Comparison of ENCODE assay signal across 13 cellular contexts in the genomic region with DNA sequence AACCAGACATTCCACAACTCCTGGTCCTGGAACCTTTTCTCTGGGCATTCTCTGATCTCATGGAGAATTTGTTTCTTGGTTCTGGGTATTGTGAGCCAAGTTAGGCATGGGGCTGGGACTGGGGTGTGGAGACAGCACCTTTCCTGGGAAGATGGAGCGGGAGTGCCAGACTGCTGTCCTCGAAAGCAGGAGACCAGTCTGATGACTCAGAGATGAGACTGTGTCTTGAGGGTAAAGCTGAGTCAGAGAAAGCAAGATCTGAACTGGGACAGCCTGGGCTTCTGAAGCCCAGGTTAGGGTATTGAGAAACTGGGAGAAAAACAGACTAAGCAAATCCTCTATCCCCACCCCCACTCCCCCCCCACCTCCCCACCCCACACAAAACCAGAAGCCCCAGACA. TPM values are rescaled to one million over a fixed set of nuclear protein-coding genes. Genes with fewer than 3 reads are reported as not detected.
A peak's percentile ranks its signal among the peaks of the same experiment; 100 is the strongest.
DNase-seq lines count a peak whose midpoint lies in the region; ATAC-seq and TF ChIP-seq lines count a peak whose summit lies in the region.
"Had no signal": no experiment of that assay in that cellular context is flagged by ENCODE, and none has a peak within 500 bp of the region (broad histone marks: within the 10 kb centered on the region; RNA-seq: fewer than 3 reads in every experiment).

No MANE protein-coding gene starts in this region.

- H3K4me3 Mint-ChIP-seq in neural progenitor cell, result no peak overlapping the region
- no peak overlapping the region for H3K4me3 Mint-ChIP-seq in Calu3 (ENCODE audit: low read depth, unreplicated experiment)

- H3K4me3 ChIP-seq in neural progenitor cell, result no peak overlapping the region
- H3K4me3 ChIP-seq: psoas muscle had no signal

- no peak for ATAC-seq in GM18511 (IDR thresholded peaks at IDR 0.05; ENCODE audit: unreplicated experiment)

- intact Hi-C loops in Calu3 (cut with micrococcal nuclease; ENCODE audit: unreplicated experiment), result no loop called here

- TF ChIP-seq CTCF in neural progenitor cell (IDR thresholded peaks at IDR 0.05), result no peak
- no peak for TF ChIP-seq CTCF in Calu3 (IDR thresholded peaks at IDR 0.05; ENCODE audit: unreplicated experiment)

- no peak overlapping the region for H2AFZ ChIP-seq in neural progenitor cell (replicated peaks)

- H3K27me3 Mint-ChIP-seq in neural progenitor cell (ENCODE audit: insufficient read depth, low read depth), result peaks cover 36% of the 10 kb centered on the region
- peaks cover 39% of the 10 kb centered on the region for H3K27me3 Mint-ChIP-seq in Calu3 (ENCODE audit: unreplicated experiment)

- H3K27ac ChIP-seq in neural progenitor cell, result no peak overlapping the region
- H3K27ac ChIP-seq: psoas muscle had no signal

- no peaks in the 10 kb centered on the region for H3K79me2 ChIP-seq in neural progenitor cell (ENCODE audit: low read depth)

- BruUV-seq in Calu3 (replicated peaks; lab: Mats Ljungman, UMichigan), result no TSS peak

- H3K27me3 ChIP-seq in neural progenitor cell, result peaks cover 61% of the 10 kb centered on the region

- H4K20me1 ChIP-seq in neural progenitor cell (ENCODE audit: low read depth), result no peaks in the 10 kb centered on the region

- no peaks in the 10 kb centered on the region for H3F3A ChIP-seq in neural progenitor cell (ENCODE audit: low read depth)

- H3K9me3 Mint-ChIP-seq in neural progenitor cell, result no peaks in the 10 kb centered on the region
- H3K9me3 Mint-ChIP-seq in Calu3 (ENCODE audit: low read depth, unreplicated experiment), result no peaks in the 10 kb centered on the region

- CTCF ChIA-PET in Calu3 (lab: Charles Lee), result interaction anchor here (0.6 to 0.7 kb wide), 2 partner anchors 12 to 346 kb away, joined by 3 to 4 read pairs; no protein-coding TSS in a partner anchor

- no peak overlapping the region for H3K9ac ChIP-seq in neural progenitor cell

- H3K36me3 Mint-ChIP-seq in neural progenitor cell (peaks cover 2% of the 10 kb centered on the region), Calu3 (ENCODE audit: insufficient read depth, unreplicated experiment) (no peaks in the 10 kb centered on the region)

- H3K4me1 Mint-ChIP-seq in neural progenitor cell, result peaks cover 11% of the 10 kb centered on the region
- H3K4me1 Mint-ChIP-seq in Calu3 (ENCODE audit: low read depth, unreplicated experiment), result no peaks in the 10 kb centered on the region

- no peaks in the 10 kb centered on the region for H3K36me3 ChIP-seq in neural progenitor cell

- H3K27ac Mint-ChIP-seq in neural progenitor cell, result peak overlapping the region; percentile 28
- H3K27ac Mint-ChIP-seq in Calu3 (ENCODE audit: unreplicated experiment), result no peak overlapping the region

- H3K4me2 ChIP-seq in neural progenitor cell, result no peak overlapping the region

- DNase-seq in ELF-1 (ENCODE audit: low read depth, low spot score) (peak; percentile 72), NCI-H460 (ENCODE audit: extremely low read depth, low read depth) (peak; percentile 26), dedifferentiated amniotic fluid mesenchymal stem cell (ENCODE audit: extremely low spot score) (peak; percentile 54), neural progenitor cell (ENCODE audit: low spot score) (no peak), NCI-H2029 (lab: John Stamatoyannopoulos, UW) (no peak), C1 segment of cervical spinal cord (lab: John Stamatoyannopoulos, UW) (no peak), Calu3 (no peak)
- DNase-seq: activated CD4-positive, CD25-positive, alpha-beta regulatory T cell treated with anti-CD3 and anti-CD28 coated beads, Interleukin-2, amount 50 U/mL, for 72 hours; activated naive CD4-positive, alpha-beta T cell; effector memory CD4-positive, alpha-beta T cell; NCI-H146; psoas muscle had no signal

- peaks cover 4% of the 10 kb centered on the region for H3K4me1 ChIP-seq in neural progenitor cell
- H3K4me1 ChIP-seq: psoas muscle had no signal

- H3K9me3 ChIP-seq in neural progenitor cell (ENCODE audit: low read depth), result no peaks in the 10 kb centered on the region
- H3K9me3 ChIP-seq: psoas muscle had no signal

RNA-seq across cellular contexts. Expression of gene KANK4, which starts 2.2 kb away (rescaled TPM):
- 0.07 TPM in 1 of 2 replicates, not detected in the other for total RNA-seq in NCI-H460 (2014; rRNA removed; shearing (Covaris generic))
- not detected in 2 replicates for polyA plus RNA-seq in NCI-H460 (2014; cell fraction: nucleus; rRNA removed)
- 0.40 TPM in 1 of 2 replicates, not detected in the other for total RNA-seq in neural progenitor cell (ENCODE audit: low replicate concordance)
- not detected in 2 replicates for total RNA-seq in Calu3 (2022)

Comparison
In these comparisons a context has a peak if more than half of its experiments do, and no peak if none do; other contexts are left out.
1. DNase-seq: peak in ELF-1 (single experiment), NCI-H460 (single experiment) and dedifferentiated amniotic fluid mesenchymal stem cell (single experiment); none in neural progenitor cell (single experiment), NCI-H2029 (single experiment), C1 segment of cervical spinal cord (0 of 14) and Calu3 (single experiment).